ENCODE assay signal across 25 cellular contexts in the genomic region with DNA sequence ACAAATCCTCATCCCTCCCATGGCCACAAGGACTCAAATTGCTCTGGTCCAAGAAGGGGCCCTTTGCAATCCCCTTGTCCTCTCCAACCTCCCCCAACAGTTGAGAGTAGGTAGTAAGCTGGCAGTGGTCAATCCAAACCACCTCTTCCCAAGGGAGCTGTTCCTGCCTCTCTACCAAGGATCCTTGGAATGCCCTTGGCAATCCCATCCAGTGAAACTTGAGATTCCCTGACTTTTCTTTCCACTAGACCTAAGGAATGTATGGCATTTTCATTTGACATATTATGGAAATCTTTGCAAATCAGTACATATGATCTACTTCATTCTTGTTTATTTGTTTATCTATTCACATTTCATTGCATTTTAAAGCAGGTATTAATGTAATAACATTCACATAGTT. TPM values are rescaled to one million over a fixed set of nuclear protein-coding genes. Genes with fewer than 3 reads are reported as not detected.
DNase-seq lines count a peak whose midpoint lies in the region; ATAC-seq, FAIRE-seq and TF ChIP-seq lines count a peak whose summit lies in the region.
"Had no signal": no experiment of that assay in that cellular context is flagged by ENCODE, and none has a peak within 500 bp of the region (broad histone marks: within the 10 kb centered on the region; RNA-seq: fewer than 3 reads in every experiment).

No MANE protein-coding gene starts in this region.

- H3K79me2 ChIP-seq in H1 (ENCODE audit: control insufficient read depth in 1 of 2, insufficient read depth in 2 of 2, low read length in 2 of 2), result no peaks in the 10 kb centered on the region

- no peak overlapping the region for H2BK12ac ChIP-seq in H1 (ENCODE audit: low read depth, low read length)

- no peak overlapping the region for H2BK120ac ChIP-seq in H1 (replicated peaks; ENCODE audit: low read depth, low read length)

- H2BK15ac ChIP-seq in H1 (ENCODE audit: low read length), result no peak overlapping the region

- no peak overlapping the region for H3K4ac ChIP-seq in H1 (replicated peaks; ENCODE audit: insufficient read length, low read depth, low read length)

- H3K27me3 ChIP-seq in H1 (replicated peaks in 1 of 4; ENCODE audit: control insufficient read depth in 3 of 4, extremely low read depth in 1 of 4, insufficient read depth in 3 of 4, low read length in 3 of 4) (no peaks in the 10 kb centered on the region), left ventricle myocardium inferior (ENCODE audit: low read depth) (no peaks in the 10 kb centered on the region)

- H2BK5ac ChIP-seq in H1 (ENCODE audit: low read depth, low read length), result no peak overlapping the region

- CTCF ChIA-PET in H1 (lab: Charles Lee; ENCODE audit: partially characterized antibody), result interaction anchor here (0.5 to 2.7 kb wide), 6 partner anchors 10 to 168 kb away, joined by 3 to 7 read pairs (median 4); no protein-coding TSS in a partner anchor

- H2BK20ac ChIP-seq in H1 (ENCODE audit: low read length), result no peak overlapping the region

- no peak overlapping the region for H4K5ac ChIP-seq in H1 (ENCODE audit: insufficient read length, low read depth, low read length)

- H3K36me3 ChIP-seq in H1 (ENCODE audit: control insufficient read depth in 2 of 4, insufficient read depth in 4 of 4, low read length in 3 of 4), result no peaks in the 10 kb centered on the region
- H3K36me3 ChIP-seq in left ventricle myocardium inferior, result no peaks in the 10 kb centered on the region
- H3K36me3 ChIP-seq: MG63 had no signal

- TF ChIP-seq POLR2A in H1 (IDR thresholded peaks at IDR 0.05; ENCODE audit: control extremely low read depth in 1 of 2, low read depth in 2 of 2, low read length in 2 of 2), result no peak

- H4K91ac ChIP-seq in H1 (replicated peaks; ENCODE audit: insufficient read length, low read length), result no peak overlapping the region

- peak; percentile 58 for FAIRE-seq in H1 (lab: Jason Lieb, UNC)
- FAIRE-seq: A204.1, GM12878 had no signal

- H3K18ac ChIP-seq in H1 (ENCODE audit: extremely low read depth, low read length), result no peak overlapping the region

- POLR2A ChIA-PET in H1 (lab: Charles Lee; ENCODE audit: partially characterized antibody), result interaction anchor here (1.4 to 2.7 kb wide), 3 partner anchors 10 to 53 kb away, joined by 3 to 10 read pairs (median 3); no protein-coding TSS in a partner anchor

- DNase-seq in ELF-1 (ENCODE audit: low read depth, low spot score), result peak; percentile 23
- peak; percentile 17 for DNase-seq in SK-MEL-5 (ENCODE audit: low read depth, low spot score)
- no peak for DNase-seq in H1 (ENCODE audit: low read depth in 1 of 2, low spot score in 2 of 2)
- peak; percentile 66 for DNase-seq in myocyte (ENCODE audit: low read depth)
- no peak for DNase-seq in left ventricle myocardium inferior
- DNase-seq: Caco-2; CD4-positive, alpha-beta T cell; MG63; NCI-H1092; NCI-H1436 treated with DMSO at 0.1 percent for 48 hours; NCI-H2029 treated with DMSO at 0.1 percent for 48 hours; NCI-H2171 treated with DMSO at 0.1 percent for 48 hours; NCI-H774; Right ventricle myocardium superior had no signal

- H3K4me2 ChIP-seq in H1 (ENCODE audit: insufficient read depth in 1 of 2, low read depth in 2 of 2, low read length in 2 of 2), result no peak overlapping the region

- no peak for TF ChIP-seq RAD21 in H1 (IDR thresholded peaks at IDR 0.05 in 1 of 2, conservative IDR thresholded peaks at IDR 0.05 in 1 of 2; ENCODE audit: low read depth in 2 of 2, low read length in 2 of 2)

- no peaks in the 10 kb centered on the region for H4K20me1 ChIP-seq in H1 (replicated peaks in 1 of 2; ENCODE audit: control insufficient read depth in 1 of 2, insufficient read depth in 2 of 2, low read length in 2 of 2)

- H3K4me3 ChIP-seq in H1 (ENCODE audit: extremely low read depth in 1 of 4, insufficient read depth in 2 of 4, low read depth in 3 of 4, low read length in 4 of 4) (no peak overlapping the region), left ventricle myocardium inferior (no peak overlapping the region)
- H3K4me3 ChIP-seq: GM12878, MG63, SK-N-MC had no signal

- no peak overlapping the region for H2AK5ac ChIP-seq in H1 (ENCODE audit: low read depth, low read length)

- no peaks in the 10 kb centered on the region for H3K9me3 ChIP-seq in H1 (ENCODE audit: insufficient read depth in 2 of 2, low read depth in 1 of 2, low read length in 1 of 2)
- H3K9me3 ChIP-seq in left ventricle myocardium inferior (replicated peaks), result no peaks in the 10 kb centered on the region
- H3K9me3 ChIP-seq: Caco-2, MG63 had no signal

- H2AFZ ChIP-seq in H1 (ENCODE audit: low read length), result no peak overlapping the region

- no peak for TF ChIP-seq EP300 in H1 (IDR thresholded peaks at IDR 0.05; ENCODE audit: borderline replicate concordance in 1 of 2, low read depth in 2 of 2, low read length in 2 of 2)

- in situ Hi-C loops in SK-MEL-5 (cut with HindIII; ENCODE audit: low pct_unique_long_range_greater_than_20kb, low sequenced_read_pairs), result no loop called here

- no peak overlapping the region for H3K23ac ChIP-seq in H1 (ENCODE audit: insufficient read length)

- no peak overlapping the region for H3K27ac ChIP-seq in H1 (ENCODE audit: low read depth, low read length)
- no peak overlapping the region for H3K27ac ChIP-seq in left ventricle myocardium inferior (replicated peaks)
- H3K27ac ChIP-seq: SK-N-MC had no signal

- no peak overlapping the region for H4K8ac ChIP-seq in H1 (ENCODE audit: extremely low read depth, insufficient read depth, low read length)

- ATAC-seq in HG03159 (IDR thresholded peaks at IDR 0.05; ENCODE audit: unreplicated experiment) (no peak), GM19023 (IDR thresholded peaks at IDR 0.05; ENCODE audit: unreplicated experiment) (no peak), GM21447 (IDR thresholded peaks at IDR 0.05; ENCODE audit: unreplicated experiment) (no peak)
- ATAC-seq: GM12878 had no signal

- no peak overlapping the region for H3K56ac ChIP-seq in H1 (replicated peaks; ENCODE audit: insufficient read length, low read depth, low read length)

- no peak overlapping the region for H3K9ac ChIP-seq in H1 (replicated peaks in 1 of 4; ENCODE audit: extremely low read depth in 1 of 4, low read depth in 3 of 4, low read length in 3 of 4)

- H3K79me1 ChIP-seq in H1 (ENCODE audit: low read depth, low read length), result no peaks in the 10 kb centered on the region

- TF ChIP-seq CTCF in H1 (IDR thresholded peaks at IDR 0.05; ENCODE audit: control extremely low read depth in 1 of 3, insufficient read depth in 1 of 3, low read depth in 1 of 3, low read length in 3 of 3), result no peak
- no peak for TF ChIP-seq CTCF in left ventricle myocardium inferior (IDR thresholded peaks at IDR 0.05; ENCODE audit: borderline replicate concordance)

- H3K4me1 ChIP-seq in H1 (replicated peaks in 1 of 4; ENCODE audit: control insufficient read depth in 3 of 4, insufficient read depth in 4 of 4, low read length in 3 of 4) (peaks cover 0 to 5% (median 1%) of the 10 kb centered on the region in 4 experiments; a peak in 2 of 7 replicates), left ventricle myocardium inferior (no peaks in the 10 kb centered on the region)

- H3K14ac ChIP-seq in H1 (ENCODE audit: insufficient read length), result no peak overlapping the region

- intact Hi-C loops in left ventricle myocardium inferior (cut with micrococcal nuclease), result no loop called here

- no peaks in the 10 kb centered on the region for H3K23me2 ChIP-seq in H1 (ENCODE audit: low read depth, low read length)

TF ChIP-seq in H1, 55 proteins besides CTCF, POLR2A, EP300 and RAD21:
- TF ChIP-seq BRCA1 (IDR thresholded peaks at IDR 0.05; ENCODE audit: low read depth, low read length), result no peak
- 0 out of 2 replicates have a peak, but pooled peaks have one; percentile 37 for TF ChIP-seq TEAD4 (IDR thresholded peaks at IDR 0.05; ENCODE audit: low read depth, low read length)

RNA-seq across cellular contexts. Expression of a gene that starts 4.8 kb away (rescaled TPM):
- total RNA-seq in SK-MEL-5 (2014; rRNA removed; shearing (Covaris generic)), result not detected in 2 replicates
- not detected in 2 replicates for polyA plus RNA-seq in SK-MEL-5 (2015; cell fraction: cytosol; rRNA removed)
- polyA plus RNA-seq in SK-MEL-5 (2015; cell fraction: nucleus; rRNA removed), result not detected in 2 replicates
- not detected in 2 replicates for total RNA-seq in H1 (2021; fragmentation: NEBNext Ultra II Directional; extraction: Animal tissue kit (Norgen Biotek cat#: 25700))
- not detected in 2 replicates for polyA plus RNA-seq in H1 (2011; rRNA removed)
- not detected for polyA plus RNA-seq in H1 (2011; cell fraction: cytosol; rRNA removed)
- polyA plus RNA-seq in H1 (2011; cell fraction: nucleus; rRNA removed), result not detected
- 0.27 TPM in 1 of 4 replicates, not detected in the others for polyA plus RNA-seq in H1 (2012, experiment 1 of 2)
- polyA plus RNA-seq in H1 (2012, experiment 2 of 2), result not detected
- polyA plus RNA-seq in H1 (2013, experiment 1 of 2), result not detected
- polyA plus RNA-seq in H1 (2013, experiment 2 of 2), result not detected
- not detected in 2 replicates for polyA minus RNA-seq in H1 (2011; rRNA and poly(A)+ RNA removed)
- not detected for polyA minus RNA-seq in H1 (2011; cell fraction: cytosol; rRNA and poly(A)+ RNA removed)
- not detected for polyA minus RNA-seq in H1 (2011; cell fraction: nucleus; rRNA and poly(A)+ RNA removed)
- 0.78 and 0.94 TPM in 2 replicates for total RNA-seq in myocyte
- not detected for polyA plus RNA-seq in myocyte (2012)
- total RNA-seq in left ventricle myocardium inferior, result not detected
- total RNA-seq: CD4-positive, alpha-beta T cell; GM12878; H4; HT-29; NCI-H460; OCI-LY7; Right ventricle myocardium superior had no signal
- polyA plus RNA-seq: BJ, GM12878 had no signal

RNA-seq across cellular contexts. Expression of a gene that starts 58.4 kb away (rescaled TPM):
- total RNA-seq in SK-MEL-5 (2014; rRNA removed; shearing (Covaris generic)), result not detected in 2 replicates
- polyA plus RNA-seq in SK-MEL-5 (2015; cell fraction: cytosol; rRNA removed), result not detected in 2 replicates
- polyA plus RNA-seq in SK-MEL-5 (2015; cell fraction: nucleus; rRNA removed), result not detected in 2 replicates
- 47.8 and 56.6 TPM in 2 replicates for total RNA-seq in H1 (2021; fragmentation: NEBNext Ultra II Directional; extraction: Animal tissue kit (Norgen Biotek cat#: 25700))
- polyA plus RNA-seq in H1 (2011; rRNA removed), result 54.5 and 79.4 TPM in 2 replicates
- polyA plus RNA-seq in H1 (2011; cell fraction: cytosol; rRNA removed), result 84.5 TPM
- polyA plus RNA-seq in H1 (2011; cell fraction: nucleus; rRNA removed), result 34.5 TPM
- 57.6 to 87.8 TPM (median 79.2 TPM) in 4 replicates for polyA plus RNA-seq in H1 (2012, experiment 1 of 2)
- 41.5 TPM for polyA plus RNA-seq in H1 (2012, experiment 2 of 2)
- 44.4 TPM for polyA plus RNA-seq in H1 (2013, experiment 1 of 2)
- polyA plus RNA-seq in H1 (2013, experiment 2 of 2), result 47.2 TPM
- 24.6 and 35.3 TPM in 2 replicates for polyA minus RNA-seq in H1 (2011; rRNA and poly(A)+ RNA removed)
- 8.4 TPM for polyA minus RNA-seq in H1 (2011; cell fraction: cytosol; rRNA and poly(A)+ RNA removed)
- 14.8 TPM for polyA minus RNA-seq in H1 (2011; cell fraction: nucleus; rRNA and poly(A)+ RNA removed)
- 8.9 and 9.6 TPM in 2 replicates for total RNA-seq in myocyte
- polyA plus RNA-seq in myocyte (2012), result 84.1 TPM
- 25.5 TPM for total RNA-seq in left ventricle myocardium inferior
- total RNA-seq: CD4-positive, alpha-beta T cell; HT-29; NCI-H460; OCI-LY7 had no signal

Comparison
In these comparisons a context has a peak if more than half of its experiments do, and no peak if none do; other contexts are left out.
1. DNase-seq: peak in ELF-1 (single experiment), SK-MEL-5 (single experiment) and myocyte (single experiment); none in H1 (0 of 2) and left ventricle myocardium inferior (single experiment).